ENCODE assay signal across 9 cellular contexts in genomic region chr17:10616502-10617119, GRCh38. TPM values are rescaled to one million over a fixed set of nuclear protein-coding genes. Genes with fewer than 3 reads are reported as not detected.
DNase-seq lines count a peak whose midpoint lies in the region; ATAC-seq and TF ChIP-seq lines count a peak whose summit lies in the region.
"Had no signal": no experiment of that assay in that cellular context is flagged by ENCODE, and none has a peak within 500 bp of the region (broad histone marks: within the 10 kb centered on the region; RNA-seq: fewer than 3 reads in every experiment).

No MANE protein-coding gene starts in this region.

- H3K4me1 Mint-ChIP-seq in activated T-helper 17 cell treated with anti-CD3 and anti-CD28 coated beads, Interleukin-2, amount 50 U/mL, for 72 hours = no peaks in the 10 kb centered on the region

- H3K4me3 ChIP-seq in thoracic aorta = no peak overlapping the region

- TF ChIP-seq CTCF in foreskin keratinocyte (conservative IDR thresholded peaks at IDR 0.05) (peak; percentile 95), omental fat pad (IDR thresholded peaks at IDR 0.05) (peak in 1 of 3 donors; percentile 91), thoracic aorta (IDR thresholded peaks at IDR 0.05) (peak; percentile 96)

- H3K27me3 ChIP-seq in foreskin keratinocyte = no peaks in the 10 kb centered on the region
- no peaks in the 10 kb centered on the region for H3K27me3 ChIP-seq in thoracic aorta (replicated peaks; ENCODE audit: insufficient read depth)

- H3K36me3 ChIP-seq in thoracic aorta = no peaks in the 10 kb centered on the region

- DNase-seq in NCI-H1417 (lab: John Stamatoyannopoulos, UW) = peak; percentile 12 to 51 (median 37)
- no peak for DNase-seq in NCI-H1417 treated with DMSO at 0.1 percent for 48 hours (lab: John Stamatoyannopoulos, UW)
- peak; percentile 78 for DNase-seq in HT-29 (ENCODE audit: low spot score)
- peak; percentile 63 for DNase-seq in RPMI7951 (ENCODE audit: low read depth)
- DNase-seq in foreskin keratinocyte = peak in 1 of 2 donors; percentile 62
- peak; percentile 96 for DNase-seq in omental fat pad (ENCODE audit: low spot score)
- DNase-seq in thoracic aorta (ENCODE audit: low spot score) = peak; percentile 32

- H3K27ac Mint-ChIP-seq in activated T-helper 17 cell treated with anti-CD3 and anti-CD28 coated beads, Interleukin-2, amount 50 U/mL, for 72 hours = no peak overlapping the region
- H3K27ac Mint-ChIP-seq: stimulated activated naive CD8-positive, alpha-beta T cell treated with anti-CD3 and anti-CD28 coated beads, Interleukin-15, Interleukin-2, amounts not matched to agents 100 ng/mL and 50 ng/mL, for 24 hours had no signal

- H3K4me1 ChIP-seq in foreskin keratinocyte (peaks cover 9% of the 10 kb centered on the region), thoracic aorta (ENCODE audit: control insufficient read depth in 1 of 2, low read depth in 2 of 2) (peaks cover 0 to 6% of the 10 kb centered on the region in 2 donors)

- no peak overlapping the region for H3K4me3 Mint-ChIP-seq in activated T-helper 17 cell treated with anti-CD3 and anti-CD28 coated beads, Interleukin-2, amount 50 U/mL, for 72 hours
- H3K4me3 Mint-ChIP-seq: stimulated activated naive CD8-positive, alpha-beta T cell treated with anti-CD3 and anti-CD28 coated beads, Interleukin-15, Interleukin-2, amounts not matched to agents 100 ng/mL and 50 ng/mL, for 24 hours had no signal

- H3K9me3 ChIP-seq in thoracic aorta = no peaks in the 10 kb centered on the region

- H3K9me3 Mint-ChIP-seq in activated T-helper 17 cell treated with anti-CD3 and anti-CD28 coated beads, Interleukin-2, amount 50 U/mL, for 72 hours = no peaks in the 10 kb centered on the region
- H3K9me3 Mint-ChIP-seq: stimulated activated naive CD8-positive, alpha-beta T cell treated with anti-CD3 and anti-CD28 coated beads, Interleukin-15, Interleukin-2, amounts not matched to agents 100 ng/mL and 50 ng/mL, for 24 hours had no signal

- no peaks in the 10 kb centered on the region for H3K36me3 Mint-ChIP-seq in activated T-helper 17 cell treated with anti-CD3 and anti-CD28 coated beads, Interleukin-2, amount 50 U/mL, for 72 hours (ENCODE audit: low read depth)

- ATAC-seq in activated T-helper 17 cell treated with anti-CD3 and anti-CD28 coated beads, Interleukin-2, amount 50 U/mL, for 72 hours (replicated peaks) = peak; percentile 59
- ATAC-seq in foreskin keratinocyte (peak; percentile 68), omental fat pad (ENCODE audit: low FRiP score) (no peak), thoracic aorta (ENCODE audit: insufficient number of reproducible peaks, low FRiP score, low read depth) (no peak)

- peaks cover 13% of the 10 kb centered on the region for H3K27me3 Mint-ChIP-seq in activated T-helper 17 cell treated with anti-CD3 and anti-CD28 coated beads, Interleukin-2, amount 50 U/mL, for 72 hours

- H3K27ac ChIP-seq in foreskin keratinocyte (no peak overlapping the region), thoracic aorta (no peak overlapping the region)

RNA-seq across cellular contexts. Expression of gene MYH3, which starts 40.5 kb away (rescaled TPM):
- 0.25 and 1.0 TPM in 2 replicates for total RNA-seq in HT-29 (2014; rRNA removed; shearing (Covaris generic))
- total RNA-seq in RPMI7951 (2014; rRNA removed; shearing (Covaris generic)) = 0.12 and 3.8 TPM in 2 replicates
- total RNA-seq in activated T-helper 17 cell treated with anti-CD3 and anti-CD28 coated beads, Interleukin-2, amount 50 U/mL, for 72 hours = 1 to 10 TPM; 1.6 to 3.0 TPM
- total RNA-seq in foreskin keratinocyte (0.67 and 1.2 TPM in 2 replicates), omental fat pad (1 to 10 TPM; 2.3 to 2.8 (median 2.5) TPM), thoracic aorta (1 to 10 TPM; 3.0 to 7.1 TPM)
- polyA plus RNA-seq in foreskin keratinocyte = 0.45 and 0.78 TPM in 2 replicates

Comparison
In these comparisons a context has a peak if more than half of its experiments do, and no peak if none do; other contexts are left out.
1. ATAC-seq: peak in activated T-helper 17 cell treated with anti-CD3 and anti-CD28 coated beads, Interleukin-2, amount 50 U/mL, for 72 hours (single experiment) and foreskin keratinocyte (single experiment); none in omental fat pad (single experiment) and thoracic aorta (single experiment).